In the genomic region with DNA sequence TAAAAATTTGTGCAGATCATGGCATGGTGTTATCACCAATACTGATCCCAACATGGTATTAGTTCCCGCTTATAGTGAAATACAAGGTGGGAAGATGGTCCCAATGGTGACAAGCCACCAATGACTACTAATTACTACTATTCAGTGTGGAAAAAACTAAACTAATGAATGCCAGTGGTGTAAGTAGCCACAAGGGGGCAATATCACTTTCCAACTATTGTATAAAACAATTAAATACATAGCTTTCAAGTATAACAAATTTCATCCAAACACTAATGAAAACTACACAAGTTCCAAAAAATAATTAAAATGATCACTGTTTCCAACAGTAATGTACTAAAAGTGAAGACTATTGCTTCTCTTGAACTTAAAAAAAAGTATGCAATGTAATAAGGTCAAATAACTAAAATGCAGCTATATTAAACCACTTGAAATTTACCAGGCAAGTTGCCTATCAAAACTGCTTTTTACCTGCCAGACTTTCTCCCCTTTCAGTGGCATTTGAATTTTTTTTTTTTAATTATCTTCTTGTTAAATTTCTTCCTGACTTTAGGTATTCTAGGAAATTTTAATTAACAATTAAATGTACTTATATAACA, we compare ENCODE assay signal across 8 cellular contexts. TPM values are rescaled to one million over a fixed set of nuclear protein-coding genes. Genes with fewer than 3 reads are reported as not detected.
DNase-seq lines count a peak whose midpoint lies in the region; ATAC-seq and FAIRE-seq lines count a peak whose summit lies in the region.

No MANE protein-coding gene starts in this region.

- peak; percentile 51 to 59 for DNase-seq in NCI-H2081 (lab: John Stamatoyannopoulos, UW)
- no peak for DNase-seq in NCI-H2081 treated with DMSO at 0.1 percent for 48 hours (lab: John Stamatoyannopoulos, UW)
- DNase-seq in NCI-H1092 (lab: John Stamatoyannopoulos, UW), result peak; percentile 38
- peak; percentile 62 for DNase-seq in SW480 (ENCODE audit: low spot score)
- DNase-seq in foreskin melanocyte, result peak; percentile 45
- DNase-seq in small intestine, result peak; percentile 58
- no peak for DNase-seq in stimulated activated CD4-positive, alpha-beta T cell treated with anti-CD3 and anti-CD28 coated beads, Interleukin-15, amount 100 ng/mL, for 24 hours

- no peaks in the 10 kb centered on the region for H3K27me3 ChIP-seq in small intestine (ENCODE audit: control insufficient read depth in 2 of 2, insufficient read depth in 2 of 2, low read length in 2 of 2)

- H3K36me3 ChIP-seq in small intestine (ENCODE audit: control insufficient read depth in 2 of 2, insufficient read depth in 2 of 2, low read length in 2 of 2), result peaks cover 3% of the 10 kb centered on the region in 2 donors

- H3K4me3 Mint-ChIP-seq in stimulated activated memory B cell treated with anti-CD40 and anti-IgM and Interleukin-4, amounts not matched to agents 10 μg/mL and 1 μg/mL and 100 μg/mL, for 72 hours, result no peak overlapping the region

- H3K27ac ChIP-seq in small intestine (ENCODE audit: low read depth in 1 of 2, low read length in 1 of 2), result no peak overlapping the region

- no peaks in the 10 kb centered on the region for H3K9me3 ChIP-seq in small intestine (ENCODE audit: control insufficient read depth, low read depth)

- WGBS in small intestine, 3 donors, result 57 to 83% (median 75%) methylated on average over 1 of the region's 1 CpG

- ATAC-seq in stimulated activated memory B cell treated with anti-CD40 and anti-IgM and Interleukin-4, amounts not matched to agents 10 μg/mL and 1 μg/mL and 100 μg/mL, for 72 hours, result no peak

- peaks cover 4% of the 10 kb centered on the region for H3K4me1 Mint-ChIP-seq in stimulated activated memory B cell treated with anti-CD40 and anti-IgM and Interleukin-4, amounts not matched to agents 10 μg/mL and 1 μg/mL and 100 μg/mL, for 72 hours

- H3K4me1 ChIP-seq in small intestine (ENCODE audit: control insufficient read depth in 2 of 2, insufficient read depth in 1 of 2, low read depth in 1 of 2, low read length in 1 of 2), result peaks cover 0 to 4% of the 10 kb centered on the region in 2 donors

- H3K36me3 Mint-ChIP-seq in stimulated activated memory B cell treated with anti-CD40 and anti-IgM and Interleukin-4, amounts not matched to agents 10 μg/mL and 1 μg/mL and 100 μg/mL, for 72 hours, result peaks cover 7% of the 10 kb centered on the region

- no peak overlapping the region for H3K4me3 ChIP-seq in small intestine (ENCODE audit: low read depth in 1 of 2, low read length in 2 of 2)

- no peak overlapping the region for H3K27ac Mint-ChIP-seq in stimulated activated memory B cell treated with anti-CD40 and anti-IgM and Interleukin-4, amounts not matched to agents 10 μg/mL and 1 μg/mL and 100 μg/mL, for 72 hours

- no peaks in the 10 kb centered on the region for H3K27me3 Mint-ChIP-seq in stimulated activated memory B cell treated with anti-CD40 and anti-IgM and Interleukin-4, amounts not matched to agents 10 μg/mL and 1 μg/mL and 100 μg/mL, for 72 hours

- FAIRE-seq in small intestine (lab: Jason Lieb, UNC), result no peak

- H3K9me3 Mint-ChIP-seq in stimulated activated memory B cell treated with anti-CD40 and anti-IgM and Interleukin-4, amounts not matched to agents 10 μg/mL and 1 μg/mL and 100 μg/mL, for 72 hours, result no peaks in the 10 kb centered on the region

RNA-seq across cellular contexts. Expression of a gene that starts 58.0 kb away (rescaled TPM):
- 1 to 10 TPM in 2 of 3 donors, under 1 TPM in 1; 0.45 to 3.0 (median 1.1) TPM for polyA plus RNA-seq in small intestine

Comparison
In these comparisons a context has a peak if more than half of its experiments do, and no peak if none do; other contexts are left out.
1. DNase-seq: peak in NCI-H2081 (2 of 2), NCI-H1092 (single experiment), SW480 (single experiment), foreskin melanocyte (single experiment) and small intestine (single experiment); none in NCI-H2081 treated with DMSO at 0.1 percent for 48 hours (single experiment) and stimulated activated CD4-positive, alpha-beta T cell treated with anti-CD3 and anti-CD28 coated beads, Interleukin-15, amount 100 ng/mL, for 24 hours (single experiment).